In genomic region chr17:60579090-60579489, GRCh38 we compare ENCODE assay signal across 3 cellular contexts.
A peak's percentile ranks its signal among the peaks of the same experiment; 100 is the strongest.
TF ChIP-seq lines count a peak whose summit lies in the region.

No MANE protein-coding gene starts in this region.

TF ChIP-seq in SK-N-SH treated with all-trans-retinoic acid at 6 μM for 48 hours, 23 proteins besides CTCF, POLR2A, EP300 and RAD21:
- TF ChIP-seq SNAI2 (CRISPR knock-in tag; IDR thresholded peaks at IDR 0.05) (no peak), ZFP3 (CRISPR knock-in tag; IDR thresholded peaks at IDR 0.05) (no peak), BACH2 (CRISPR knock-in tag; IDR thresholded peaks at IDR 0.05; ENCODE audit: borderline replicate concordance) (no peak), ISL1 (CRISPR knock-in tag; IDR thresholded peaks at IDR 0.05) (peak; percentile 84), ZNF70 (CRISPR knock-in tag; IDR thresholded peaks at IDR 0.05) (no peak), ZNF8 (CRISPR knock-in tag; IDR thresholded peaks at IDR 0.05) (no peak)

TF ChIP-seq in SK-N-SH, 30 proteins besides CTCF, POLR2A, EP300 and RAD21:
- TF ChIP-seq, protein P1, sequence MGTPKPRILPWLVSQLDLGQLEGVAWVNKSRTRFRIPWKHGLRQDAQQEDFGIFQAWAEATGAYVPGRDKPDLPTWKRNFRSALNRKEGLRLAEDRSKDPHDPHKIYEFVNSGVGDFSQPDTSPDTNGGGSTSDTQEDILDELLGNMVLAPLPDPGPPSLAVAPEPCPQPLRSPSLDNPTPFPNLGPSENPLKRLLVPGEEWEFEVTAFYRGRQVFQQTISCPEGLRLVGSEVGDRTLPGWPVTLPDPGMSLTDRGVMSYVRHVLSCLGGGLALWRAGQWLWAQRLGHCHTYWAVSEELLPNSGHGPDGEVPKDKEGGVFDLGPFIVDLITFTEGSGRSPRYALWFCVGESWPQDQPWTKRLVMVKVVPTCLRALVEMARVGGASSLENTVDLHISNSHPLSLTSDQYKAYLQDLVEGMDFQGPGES (IDR thresholded peaks at IDR 0.05; ENCODE audit: low read depth, low read length): no peak
- TF ChIP-seq GABPA (IDR thresholded peaks at IDR 0.05; ENCODE audit: low read depth) (no peak), ZBTB33 (IDR thresholded peaks at IDR 0.05; ENCODE audit: borderline replicate concordance, low read depth) (no peak), EZH2phosphoT487 (IDR thresholded peaks at IDR 0.05; ENCODE audit: borderline replicate concordance, low read depth) (no peak), YY1 (IDR thresholded peaks at IDR 0.05; ENCODE audit: low read depth) (no peak), NFIC (IDR thresholded peaks at IDR 0.05; ENCODE audit: borderline replicate concordance) (no peak), PBX3 (IDR thresholded peaks at IDR 0.05) (no peak), NRF1 (IDR thresholded peaks at IDR 0.05; ENCODE audit: low read depth, low read length) (no peak), FOSL2 (IDR thresholded peaks at IDR 0.05; ENCODE audit: borderline replicate concordance, low read depth) (no peak), CHD2 (IDR thresholded peaks at IDR 0.05; ENCODE audit: low read length, partially characterized antibody) (no peak), POLR2AphosphoS5 (IDR thresholded peaks at IDR 0.05; ENCODE audit: low read depth, low read length) (no peak), TEAD4 (IDR thresholded peaks at IDR 0.05; ENCODE audit: borderline replicate concordance, insufficient read depth) (no peak), SMC3 (IDR thresholded peaks at IDR 0.05; ENCODE audit: low read depth, low read length) (no peak), SIN3A (IDR thresholded peaks at IDR 0.05; ENCODE audit: borderline replicate concordance, low read depth, low read length) (no peak), TAF1 (IDR thresholded peaks at IDR 0.05; ENCODE audit: borderline replicate concordance, low read depth, low read length) (no peak), FOXM1 (IDR thresholded peaks at IDR 0.05; ENCODE audit: low read depth) (no peak), RXRA (IDR thresholded peaks at IDR 0.05; ENCODE audit: borderline replicate concordance, low read depth) (no peak)
- TF ChIP-seq, protein P2, sequence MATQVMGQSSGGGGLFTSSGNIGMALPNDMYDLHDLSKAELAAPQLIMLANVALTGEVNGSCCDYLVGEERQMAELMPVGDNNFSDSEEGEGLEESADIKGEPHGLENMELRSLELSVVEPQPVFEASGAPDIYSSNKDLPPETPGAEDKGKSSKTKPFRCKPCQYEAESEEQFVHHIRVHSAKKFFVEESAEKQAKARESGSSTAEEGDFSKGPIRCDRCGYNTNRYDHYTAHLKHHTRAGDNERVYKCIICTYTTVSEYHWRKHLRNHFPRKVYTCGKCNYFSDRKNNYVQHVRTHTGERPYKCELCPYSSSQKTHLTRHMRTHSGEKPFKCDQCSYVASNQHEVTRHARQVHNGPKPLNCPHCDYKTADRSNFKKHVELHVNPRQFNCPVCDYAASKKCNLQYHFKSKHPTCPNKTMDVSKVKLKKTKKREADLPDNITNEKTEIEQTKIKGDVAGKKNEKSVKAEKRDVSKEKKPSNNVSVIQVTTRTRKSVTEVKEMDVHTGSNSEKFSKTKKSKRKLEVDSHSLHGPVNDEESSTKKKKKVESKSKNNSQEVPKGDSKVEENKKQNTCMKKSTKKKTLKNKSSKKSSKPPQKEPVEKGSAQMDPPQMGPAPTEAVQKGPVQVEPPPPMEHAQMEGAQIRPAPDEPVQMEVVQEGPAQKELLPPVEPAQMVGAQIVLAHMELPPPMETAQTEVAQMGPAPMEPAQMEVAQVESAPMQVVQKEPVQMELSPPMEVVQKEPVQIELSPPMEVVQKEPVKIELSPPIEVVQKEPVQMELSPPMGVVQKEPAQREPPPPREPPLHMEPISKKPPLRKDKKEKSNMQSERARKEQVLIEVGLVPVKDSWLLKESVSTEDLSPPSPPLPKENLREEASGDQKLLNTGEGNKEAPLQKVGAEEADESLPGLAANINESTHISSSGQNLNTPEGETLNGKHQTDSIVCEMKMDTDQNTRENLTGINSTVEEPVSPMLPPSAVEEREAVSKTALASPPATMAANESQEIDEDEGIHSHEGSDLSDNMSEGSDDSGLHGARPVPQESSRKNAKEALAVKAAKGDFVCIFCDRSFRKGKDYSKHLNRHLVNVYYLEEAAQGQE (IDR thresholded peaks at IDR 0.05; ENCODE audit: low read depth, low read length): no peak
- TF ChIP-seq, protein P3, sequence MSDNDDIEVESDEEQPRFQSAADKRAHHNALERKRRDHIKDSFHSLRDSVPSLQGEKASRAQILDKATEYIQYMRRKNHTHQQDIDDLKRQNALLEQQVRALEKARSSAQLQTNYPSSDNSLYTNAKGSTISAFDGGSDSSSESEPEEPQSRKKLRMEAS (IDR thresholded peaks at IDR 0.05; ENCODE audit: low read depth): no peak
- TF ChIP-seq, protein P4, sequence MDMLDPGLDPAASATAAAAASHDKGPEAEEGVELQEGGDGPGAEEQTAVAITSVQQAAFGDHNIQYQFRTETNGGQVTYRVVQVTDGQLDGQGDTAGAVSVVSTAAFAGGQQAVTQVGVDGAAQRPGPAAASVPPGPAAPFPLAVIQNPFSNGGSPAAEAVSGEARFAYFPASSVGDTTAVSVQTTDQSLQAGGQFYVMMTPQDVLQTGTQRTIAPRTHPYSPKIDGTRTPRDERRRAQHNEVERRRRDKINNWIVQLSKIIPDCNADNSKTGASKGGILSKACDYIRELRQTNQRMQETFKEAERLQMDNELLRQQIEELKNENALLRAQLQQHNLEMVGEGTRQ (IDR thresholded peaks at IDR 0.05; ENCODE audit: borderline replicate concordance, low read depth, low read length): no peak
TF ChIP-seq in SK-N-SH: peak in this region for 0.

TF ChIP-seq in HepG2, 621 proteins besides CTCF, POLR2A, EP300 and RAD21:
- TF ChIP-seq SOX6 (IDR thresholded peaks at IDR 0.05): no peak
- no peak for TF ChIP-seq SOX6 (CRISPR knock-in tag; IDR thresholded peaks at IDR 0.05)
- 0 out of 2 replicates have a peak, but pooled peaks have one; percentile 5 for TF ChIP-seq CEBPG (CRISPR knock-in tag; IDR thresholded peaks at IDR 0.05)
